In the genomic region with DNA sequence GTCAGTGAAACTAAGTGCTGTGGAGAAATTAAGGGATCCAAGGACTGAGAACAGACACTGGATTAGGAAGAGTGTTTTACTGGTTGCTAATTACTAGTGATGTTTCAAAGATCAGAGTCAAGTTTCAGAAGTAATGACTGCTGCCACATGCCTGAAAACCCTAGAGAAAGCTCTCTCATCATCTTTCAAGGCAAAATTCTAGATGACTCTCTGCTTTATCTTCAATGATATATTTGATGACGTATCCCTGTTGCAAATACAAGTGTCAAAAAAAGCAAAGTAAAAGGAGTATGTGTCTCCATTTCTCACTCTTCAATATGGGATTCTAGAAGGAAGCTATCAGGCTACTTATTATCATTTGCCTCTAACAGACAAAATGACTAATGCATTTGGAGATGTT, we compare ENCODE assay signal across 37 cellular contexts. TPM values are rescaled to one million over a fixed set of nuclear protein-coding genes. Genes with fewer than 3 reads are reported as not detected.
"Had no signal": no experiment of that assay in that cellular context is flagged by ENCODE, and none has a peak within 500 bp of the region (broad histone marks: within the 10 kb centered on the region; RNA-seq: fewer than 3 reads in every experiment).

No MANE protein-coding gene starts in this region.

- H3K4me3 ChIP-seq: K562, MG63, SJCRH30, SK-N-MC had no signal

- H3K27me3 ChIP-seq: MG63, SJCRH30 had no signal

- FAIRE-seq: K562, RCC 7860 had no signal

- ATAC-seq: K562, PC-3, Right ventricle myocardium inferior, SK-N-SH treated with all-trans-retinoic acid at 6 μM for 48 hours had no signal

- H3K27ac ChIP-seq: RWPE1, SJCRH30, SK-N-MC had no signal

- DNase-seq: Kasumi-1, KG1, MG63, NCI-H1048, NCI-H1092 treated with DMSO at 0.1 percent for 48 hours, NCI-H1105 treated with DMSO at 0.1 percent for 48 hours, NCI-H1417, NCI-H1436, NCI-H146, NCI-H1694, NCI-H187, NCI-H1930, NCI-H2029 treated with DMSO at 0.1 percent for 48 hours, NCI-H2081 treated with DMSO at 0.1 percent for 48 hours, NCI-H2107, NCI-H2171, NCI-H226, NCI-H446 treated with DMSO at 0.1 percent for 48 hours, NCI-H510A, NCI-H524, NCI-H526, NCI-H69, NCI-H748 treated with DMSO at 0.1 percent for 48 hours, NCI-H82, OCI-M1, PC-3, SHP77, SIG-M5, SJCRH30 had no signal

- H3K9me3 ChIP-seq: MG63, SJCRH30 had no signal

- H3K4me1 ChIP-seq: SJCRH30 had no signal

- H3K36me3 ChIP-seq: MG63, SJCRH30 had no signal

RNA-seq across cellular contexts. Expression of a gene that starts 38.0 kb away (rescaled TPM):
- total RNA-seq: K562, PC-3, RPMI7951, SJCRH30, SK-MEL-5 had no signal
- polyA plus RNA-seq: K562 had no signal
